ENCODE assay signal across 18 cellular contexts in genomic region chr12:111457577-111457976, GRCh38. TPM values are rescaled to one million over a fixed set of nuclear protein-coding genes. Genes with fewer than 3 reads are reported as not detected.
DNase-seq lines count a peak whose midpoint lies in the region; ATAC-seq and TF ChIP-seq lines count a peak whose summit lies in the region.
"Had no signal": no experiment of that assay in that cellular context is flagged by ENCODE, and none has a peak within 500 bp of the region (broad histone marks: within the 10 kb centered on the region; RNA-seq: fewer than 3 reads in every experiment).

No MANE protein-coding gene starts in this region.

- H3K4me3 Mint-ChIP-seq in T-helper 17 cell: no peak overlapping the region
- H3K4me3 Mint-ChIP-seq: B cell, CD14-positive monocyte, IgD-negative memory B cell had no signal

- peak; percentile 20 for ATAC-seq in Right ventricle myocardium inferior
- ATAC-seq in T-helper 17 cell: no peak
- no peak for ATAC-seq in left lobe of liver
- ATAC-seq: Panc1 had no signal

- H3K4me3 ChIP-seq in left ventricle myocardium inferior: no peak overlapping the region

- peaks cover 6% of the 10 kb centered on the region for H3K36me3 Mint-ChIP-seq in T-helper 17 cell (ENCODE audit: low read depth)
- H3K36me3 Mint-ChIP-seq: IgD-negative memory B cell had no signal

- no peaks in the 10 kb centered on the region for H3K27me3 ChIP-seq in left ventricle myocardium inferior (ENCODE audit: low read depth)

- intact Hi-C loops in Right ventricle myocardium inferior (cut with DNase I): no loop called here
- intact Hi-C loops in left ventricle myocardium inferior (cut with micrococcal nuclease): no loop called here

- H3K27ac ChIP-seq in left ventricle myocardium inferior (replicated peaks): no peak overlapping the region

- no peaks in the 10 kb centered on the region for H3K27me3 Mint-ChIP-seq in T-helper 17 cell
- H3K27me3 Mint-ChIP-seq: B cell, IgD-negative memory B cell had no signal

- peak overlapping the region; percentile 27 for H3K27ac Mint-ChIP-seq in T-helper 17 cell
- H3K27ac Mint-ChIP-seq: B cell had no signal

- DNase-seq in Right ventricle myocardium inferior (ENCODE audit: missing footprints) (no peak), left ventricle myocardium inferior (no peak), T-helper 17 cell (no peak), left lobe of liver (ENCODE audit: low spot score) (peak; percentile 42), ureter (ENCODE audit: low spot score) (peak; percentile 32), NCI-H1930 (lab: John Stamatoyannopoulos, UW) (no peak), AG08395 (ENCODE audit: low spot score) (no peak)
- DNase-seq: DMS53, GDM1, NCI-H1105 treated with DMSO at 0.1 percent for 48 hours, NCI-H2081, NCI-H2171, NCI-H524 treated with DMSO at 0.1 percent for 48 hours, NCI-H82 had no signal

- H3K4me1 ChIP-seq in left ventricle myocardium inferior: peaks cover 37% of the 10 kb centered on the region

- H3K36me3 ChIP-seq in left ventricle myocardium inferior: peaks cover 57% of the 10 kb centered on the region

- no peak for TF ChIP-seq CTCF in left ventricle myocardium inferior (IDR thresholded peaks at IDR 0.05; ENCODE audit: borderline replicate concordance)

- H3K4me1 Mint-ChIP-seq in T-helper 17 cell: peaks cover 12% of the 10 kb centered on the region

- H3K9me3 ChIP-seq in left ventricle myocardium inferior (replicated peaks) (no peaks in the 10 kb centered on the region), T-helper 17 cell (ENCODE audit: control insufficient read depth, low read length, poor library complexity, severe bottlenecking) (no peaks in the 10 kb centered on the region)

RNA-seq across cellular contexts. Expression of gene SH2B3, which starts 51.9 kb away (rescaled TPM):
- 43.7 TPM for total RNA-seq in Right ventricle myocardium inferior
- total RNA-seq in left ventricle myocardium inferior: 50.5 TPM
- total RNA-seq in T-helper 17 cell: 10 to 100 TPM; 38.7 to 39.3 TPM
- total RNA-seq in left lobe of liver: 11.7 TPM
- total RNA-seq in ureter: 20.4 TPM

Comparison
In these comparisons a context has a peak if more than half of its experiments do, and no peak if none do; other contexts are left out.
1. DNase-seq: peak in left lobe of liver (single experiment) and ureter (single experiment); none in Right ventricle myocardium inferior (single experiment), left ventricle myocardium inferior (single experiment), T-helper 17 cell (0 of 3), NCI-H1930 (0 of 2) and AG08395 (single experiment).